Comparison of ENCODE assay signal across 8 cellular contexts in genomic region chr7:101315336-101315735, GRCh38.
DNase-seq lines count a peak whose midpoint lies in the region; ATAC-seq and TF ChIP-seq lines count a peak whose summit lies in the region.

No MANE protein-coding gene starts in this region.

- no peaks in the 10 kb centered on the region for H3K4me1 Mint-ChIP-seq in nephron

- peaks cover 63% of the 10 kb centered on the region for H3K36me3 Mint-ChIP-seq in nephron (ENCODE audit: low read depth)

- TF ChIP-seq CTCF in LNCAP (IDR thresholded peaks at IDR 0.05) = peak; percentile 84
- peak; percentile 60 to 66 (median 66) for TF ChIP-seq CTCF in nephron (IDR thresholded peaks at IDR 0.05; ENCODE audit: unreplicated experiment in 3 of 3)

- peaks cover 6% of the 10 kb centered on the region for H3K9me3 Mint-ChIP-seq in nephron

- no peak for ATAC-seq in HG03196 (IDR thresholded peaks at IDR 0.05; ENCODE audit: unreplicated experiment)

- peak; percentile 55 for DNase-seq in ELR (ENCODE audit: low read depth)
- peak; percentile 51 for DNase-seq in activated CD4-positive, CD25-positive, alpha-beta regulatory T cell treated with anti-CD3 and anti-CD28 coated beads, Interleukin-2, amount 50 U/mL, for 72 hours
- DNase-seq in effector CD8-positive, alpha-beta T cell (lab: John Stamatoyannopoulos, UW) = peak; percentile 5
- no peak for DNase-seq in NCI-H2029 treated with DMSO at 0.1 percent for 48 hours (lab: John Stamatoyannopoulos, UW)
- no peak for DNase-seq in HPDE6-E6E7 (ENCODE audit: extremely low spot score)

- no peak overlapping the region for H3K27ac Mint-ChIP-seq in nephron

- no peak overlapping the region for H3K4me3 Mint-ChIP-seq in nephron

- H3K27me3 Mint-ChIP-seq in nephron (ENCODE audit: low read depth) = no peaks in the 10 kb centered on the region

Comparison
In these comparisons a context has a peak if more than half of its experiments do, and no peak if none do; other contexts are left out.
1. DNase-seq: peak in ELR (single experiment), activated CD4-positive, CD25-positive, alpha-beta regulatory T cell treated with anti-CD3 and anti-CD28 coated beads, Interleukin-2, amount 50 U/mL, for 72 hours (single experiment) and effector CD8-positive, alpha-beta T cell (single experiment); none in NCI-H2029 treated with DMSO at 0.1 percent for 48 hours (single experiment) and HPDE6-E6E7 (single experiment).